Comparison of ENCODE assay signal across 8 cellular contexts in genomic region chr10:69061305-69062161, GRCh38. TPM values are rescaled to one million over a fixed set of nuclear protein-coding genes. Genes with fewer than 3 reads are reported as not detected.
A peak's percentile ranks its signal among the peaks of the same experiment; 100 is the strongest.
DNase-seq lines count a peak whose midpoint lies in the region; ATAC-seq and TF ChIP-seq lines count a peak whose summit lies in the region.

No MANE protein-coding gene starts in this region.

- intact Hi-C loops in Caco-2 (cut with micrococcal nuclease; ENCODE audit: unreplicated experiment), result loop anchor here (1.0 to 5.0 kb wide), 3 partner anchors 32 to 73 kb away; partner anchors contain the start of genes KIFBP and VPS26A
- intact Hi-C loops in activated T-helper 1 cell treated with anti-CD3 and anti-CD28 coated beads, Interleukin-12 subunit alpha, Interleukin-12 subunit beta, Interleukin-2, Interleukin-4 antibody, amounts not matched to agents 30 ng/mL and 10 ng/mL and 1 ng/mL, durations not matched to agents 14 hours and 24 hours and 36 hours (cut with micrococcal nuclease), result no loop called here

- H2AK5ac ChIP-seq in trophoblast cell (ENCODE audit: low read length), result no peak overlapping the region

- H2BK12ac ChIP-seq in trophoblast cell (ENCODE audit: low read length), result no peak overlapping the region

- H3K4me1 ChIP-seq in Caco-2, result peaks cover 6% of the 10 kb centered on the region; the same call in 1 of the 2 replicates
- H3K4me1 ChIP-seq in MM.1S (ENCODE audit: low read length), result peaks cover 11% of the 10 kb centered on the region; the same call in 1 of the 2 replicates
- peaks cover 2 to 6% of the 10 kb centered on the region in 2 experiments for H3K4me1 ChIP-seq in trophoblast cell (ENCODE audit: control insufficient read depth in 1 of 2, insufficient read depth in 2 of 2, low read length in 2 of 2)

- peak; percentile 66 to 76 for DNase-seq in Caco-2
- DNase-seq in MM.1S, result no peak
- DNase-seq in activated T-helper 1 cell treated with anti-CD3 and anti-CD28 coated beads, Interleukin-12 subunit alpha, Interleukin-12 subunit beta, Interleukin-2, Interleukin-4 antibody, amounts not matched to agents 30 ng/mL and 10 ng/mL and 1 ng/mL, durations not matched to agents 14 hours and 24 hours and 36 hours (ENCODE audit: low spot score), result peak; percentile 26
- peak; percentile 100 for DNase-seq in fibroblast of villous mesenchyme (ENCODE audit: low read depth)
- peak; percentile 71 to 89 for DNase-seq in trophoblast cell
- no peak for DNase-seq in cortex of kidney (lab: John Stamatoyannopoulos, UW)

- peak overlapping the region; percentile 22; the same call in 1 of the 2 replicates for H3K4me2 ChIP-seq in MM.1S (ENCODE audit: low read depth, low read length)
- peak overlapping the region; percentile 4 for H3K4me2 ChIP-seq in trophoblast cell (ENCODE audit: low read length)

- H3K79me1 ChIP-seq in trophoblast cell (ENCODE audit: low read length), result no peaks in the 10 kb centered on the region

- WGBS in trophoblast cell (ENCODE audit: extremely low coverage, insufficient coverage, insufficient read length), result no CpG with 5 or more reads among the region's 20 CpGs

- H3K4ac ChIP-seq in trophoblast cell (ENCODE audit: low read depth, low read length), result no peak overlapping the region

- ATAC-seq in GM21390 (IDR thresholded peaks at IDR 0.05; ENCODE audit: unreplicated experiment) (peak; percentile 44), HG03565 (IDR thresholded peaks at IDR 0.05; ENCODE audit: unreplicated experiment) (no peak)

- H4K91ac ChIP-seq in trophoblast cell (ENCODE audit: low read depth, low read length), result no peak overlapping the region

- H3K9me3 ChIP-seq in Caco-2, result no peaks in the 10 kb centered on the region
- H3K9me3 ChIP-seq in MM.1S (replicated peaks; ENCODE audit: insufficient read depth, low read length), result no peaks in the 10 kb centered on the region
- no peaks in the 10 kb centered on the region for H3K9me3 ChIP-seq in trophoblast cell (ENCODE audit: insufficient read depth, low read depth, low read length)

- H3K27ac Mint-ChIP-seq in Caco-2 (ENCODE audit: unreplicated experiment), result peak overlapping the region; percentile 34
- H3K27ac Mint-ChIP-seq in activated T-helper 1 cell treated with anti-CD3 and anti-CD28 coated beads, Interleukin-12 subunit alpha, Interleukin-12 subunit beta, Interleukin-2, Interleukin-4 antibody, amounts not matched to agents 30 ng/mL and 10 ng/mL and 1 ng/mL, durations not matched to agents 14 hours and 24 hours and 36 hours, result peak overlapping the region; percentile 79

- TF ChIP-seq CTCF in Caco-2 (IDR thresholded peaks at IDR 0.05; ENCODE audit: insufficient read depth in 1 of 2, low read depth in 1 of 2, low read length in 1 of 2, severe bottlenecking in 1 of 2, unreplicated experiment in 1 of 2) (no peak), MM.1S (IDR thresholded peaks at IDR 0.05; ENCODE audit: low read length) (no peak), fibroblast of villous mesenchyme (IDR thresholded peaks at IDR 0.05; ENCODE audit: insufficient read depth, low read depth, low read length) (no peak)

- no peak overlapping the region for H2BK5ac ChIP-seq in trophoblast cell (ENCODE audit: low read depth, low read length, poor library complexity)

- H3K27ac ChIP-seq in MM.1S (ENCODE audit: low read length) (no peak overlapping the region), trophoblast cell (ENCODE audit: low read depth, low read length) (no peak overlapping the region)

- no peaks in the 10 kb centered on the region for H3K36me3 Mint-ChIP-seq in Caco-2 (ENCODE audit: insufficient read depth, unreplicated experiment)
- H3K36me3 Mint-ChIP-seq in activated T-helper 1 cell treated with anti-CD3 and anti-CD28 coated beads, Interleukin-12 subunit alpha, Interleukin-12 subunit beta, Interleukin-2, Interleukin-4 antibody, amounts not matched to agents 30 ng/mL and 10 ng/mL and 1 ng/mL, durations not matched to agents 14 hours and 24 hours and 36 hours (ENCODE audit: low read depth), result peaks cover 5% of the 10 kb centered on the region

- H3K9ac ChIP-seq in MM.1S (ENCODE audit: low read length) (no peak overlapping the region), trophoblast cell (ENCODE audit: low read length) (no peak overlapping the region)

- H3K4me3 ChIP-seq in Caco-2 (ENCODE audit: low read depth, low read length), result peak overlapping the region; percentile 39
- H3K4me3 ChIP-seq in MM.1S (ENCODE audit: low read length), result no peak overlapping the region; the same call in 1 of the 2 replicates
- peak overlapping the region; percentile 47 for H3K4me3 ChIP-seq in fibroblast of villous mesenchyme (ENCODE audit: low read depth, low read length)
- no peak overlapping the region for H3K4me3 ChIP-seq in trophoblast cell (ENCODE audit: low read depth, low read length)

- BruUV-seq in Caco-2 (replicated peaks; lab: Mats Ljungman, UMichigan), result no TSS peak

- H4K20me1 ChIP-seq in MM.1S (ENCODE audit: insufficient read depth, low read length), result no peaks in the 10 kb centered on the region

- H4K8ac ChIP-seq in trophoblast cell (ENCODE audit: low read depth, low read length), result no peak overlapping the region

- H3K4me1 Mint-ChIP-seq in Caco-2 (ENCODE audit: low read depth, unreplicated experiment), result no peaks in the 10 kb centered on the region
- H3K4me1 Mint-ChIP-seq in activated T-helper 1 cell treated with anti-CD3 and anti-CD28 coated beads, Interleukin-12 subunit alpha, Interleukin-12 subunit beta, Interleukin-2, Interleukin-4 antibody, amounts not matched to agents 30 ng/mL and 10 ng/mL and 1 ng/mL, durations not matched to agents 14 hours and 24 hours and 36 hours (ENCODE audit: low read depth), result peaks cover 65% of the 10 kb centered on the region

- no peak overlapping the region for H2BK120ac ChIP-seq in trophoblast cell (ENCODE audit: insufficient read depth, low read length, poor library complexity)

- no peak overlapping the region for H4K12ac ChIP-seq in trophoblast cell (ENCODE audit: low read depth, low read length)

- no peak overlapping the region for H3K23ac ChIP-seq in trophoblast cell (ENCODE audit: low read length)

- no peaks in the 10 kb centered on the region for H3K9me2 ChIP-seq in MM.1S (replicated peaks; ENCODE audit: insufficient read depth, low read length)

- H3F3A ChIP-seq in MM.1S (ENCODE audit: insufficient read depth, low read length), result no peaks in the 10 kb centered on the region

- POLR2A ChIA-PET in Caco-2 (lab: Charles Lee), result no interaction called here

- no peak overlapping the region for H3K14ac ChIP-seq in trophoblast cell (ENCODE audit: low read length)

- peak overlapping the region; percentile 48 for H2AFZ ChIP-seq in MM.1S (ENCODE audit: low read length)
- no peak overlapping the region for H2AFZ ChIP-seq in trophoblast cell (ENCODE audit: insufficient read depth, low read length, poor library complexity)

- peak overlapping the region; percentile 71 for H3K4me3 Mint-ChIP-seq in Caco-2 (ENCODE audit: unreplicated experiment)
- H3K4me3 Mint-ChIP-seq in activated T-helper 1 cell treated with anti-CD3 and anti-CD28 coated beads, Interleukin-12 subunit alpha, Interleukin-12 subunit beta, Interleukin-2, Interleukin-4 antibody, amounts not matched to agents 30 ng/mL and 10 ng/mL and 1 ng/mL, durations not matched to agents 14 hours and 24 hours and 36 hours, result peak overlapping the region; percentile 58

- no peaks in the 10 kb centered on the region for H3K27me3 ChIP-seq in Caco-2 (replicated peaks; ENCODE audit: control insufficient read depth, insufficient read depth, low read length)
- no peaks in the 10 kb centered on the region for H3K27me3 ChIP-seq in MM.1S (replicated peaks; ENCODE audit: insufficient read depth, low read length)
- H3K27me3 ChIP-seq in trophoblast cell (ENCODE audit: insufficient read depth, low read length), result no peaks in the 10 kb centered on the region

- H3K36me3 ChIP-seq in Caco-2 (ENCODE audit: control insufficient read depth, insufficient read depth, low read length) (no peaks in the 10 kb centered on the region), MM.1S (replicated peaks; ENCODE audit: insufficient read depth, low read length) (no peaks in the 10 kb centered on the region), trophoblast cell (ENCODE audit: control insufficient read depth in 1 of 2, insufficient read depth in 2 of 2, low read length in 2 of 2) (no peaks in the 10 kb centered on the region)

- H3K9me3 Mint-ChIP-seq in Caco-2 (ENCODE audit: unreplicated experiment), result no peaks in the 10 kb centered on the region
- H3K9me3 Mint-ChIP-seq in activated T-helper 1 cell treated with anti-CD3 and anti-CD28 coated beads, Interleukin-12 subunit alpha, Interleukin-12 subunit beta, Interleukin-2, Interleukin-4 antibody, amounts not matched to agents 30 ng/mL and 10 ng/mL and 1 ng/mL, durations not matched to agents 14 hours and 24 hours and 36 hours, result no peaks in the 10 kb centered on the region

- CTCF ChIA-PET in Caco-2 (lab: Charles Lee), result interaction anchor here (0.6 to 0.7 kb wide), 2 partner anchors 32 to 424 kb away, joined by 3 read pairs; no protein-coding TSS in a partner anchor

- no peak overlapping the region for H3K18ac ChIP-seq in trophoblast cell (ENCODE audit: low read length)

- H3K79me2 ChIP-seq in MM.1S (ENCODE audit: low read length) (no peaks in the 10 kb centered on the region), trophoblast cell (ENCODE audit: control insufficient read depth, insufficient read depth, low read length, poor library complexity) (no peaks in the 10 kb centered on the region)

- peaks cover 5% of the 10 kb centered on the region for H3K27me3 Mint-ChIP-seq in Caco-2 (ENCODE audit: insufficient read depth, unreplicated experiment)
- no peaks in the 10 kb centered on the region for H3K27me3 Mint-ChIP-seq in activated T-helper 1 cell treated with anti-CD3 and anti-CD28 coated beads, Interleukin-12 subunit alpha, Interleukin-12 subunit beta, Interleukin-2, Interleukin-4 antibody, amounts not matched to agents 30 ng/mL and 10 ng/mL and 1 ng/mL, durations not matched to agents 14 hours and 24 hours and 36 hours (ENCODE audit: insufficient read depth)

RNA-seq across cellular contexts. Expression of gene SRGN, which starts 26.4 kb away (rescaled TPM):
- total RNA-seq in Caco-2 (2022) (not detected in 2 replicates), fibroblast of villous mesenchyme (112 and 221 TPM in 2 replicates)
- total RNA-seq in activated T-helper 1 cell treated with anti-CD3 and anti-CD28 coated beads, Interleukin-12 subunit alpha, Interleukin-12 subunit beta, Interleukin-2, Interleukin-4 antibody, amounts not matched to agents 30 ng/mL and 10 ng/mL and 1 ng/mL, durations not matched to agents 14 hours and 24 hours and 36 hours, result 1,217 and 1,242 TPM in 2 replicates
- not detected in 2 replicates for polyA plus RNA-seq in trophoblast cell (2013)

Comparison
In these comparisons a context has a peak if more than half of its experiments do, and no peak if none do; other contexts are left out.
1. DNase-seq: peak in Caco-2 (2 of 2), activated T-helper 1 cell treated with anti-CD3 and anti-CD28 coated beads, Interleukin-12 subunit alpha, Interleukin-12 subunit beta, Interleukin-2, Interleukin-4 antibody, amounts not matched to agents 30 ng/mL and 10 ng/mL and 1 ng/mL, durations not matched to agents 14 hours and 24 hours and 36 hours (single experiment), fibroblast of villous mesenchyme (single experiment) and trophoblast cell (2 of 2); none in MM.1S (single experiment) and cortex of kidney (single experiment).
2. H3K4me3 ChIP-seq: peak in Caco-2 (single experiment) and fibroblast of villous mesenchyme (single experiment); none in MM.1S (single experiment) and trophoblast cell (single experiment).
3. RNA of gene SRGN, which starts 26.4 kb away (total RNA-seq): 1,217 to 1,242 TPM in activated T-helper 1 cell treated with anti-CD3 and anti-CD28 coated beads, Interleukin-12 subunit alpha, Interleukin-12 subunit beta, Interleukin-2, Interleukin-4 antibody, amounts not matched to agents 30 ng/mL and 10 ng/mL and 1 ng/mL, durations not matched to agents 14 hours and 24 hours and 36 hours and 112 to 221 TPM in fibroblast of villous mesenchyme; not detected in Caco-2; every median in the first group is over 100 times any median in the second.